In the genomic region with DNA sequence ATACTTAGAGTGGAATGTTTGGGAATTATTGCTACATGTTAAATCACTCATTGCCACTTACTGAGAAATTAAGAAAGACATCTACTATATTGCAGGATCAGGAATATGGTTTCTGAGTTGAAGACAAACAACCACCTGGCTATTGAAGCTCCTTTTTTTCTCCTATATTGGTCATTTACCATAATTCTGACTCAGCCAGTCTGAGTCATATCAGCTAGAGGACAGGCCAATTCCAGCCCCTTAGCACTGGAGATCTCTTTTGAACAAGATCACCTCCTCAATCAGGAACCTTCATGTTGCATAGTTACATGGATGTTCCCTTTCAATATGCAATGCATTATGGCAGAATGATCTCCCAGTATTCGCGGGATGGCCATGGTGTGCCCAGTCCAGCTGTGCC, we compare ENCODE assay signal across 14 cellular contexts. TPM values are rescaled to one million over a fixed set of nuclear protein-coding genes. Genes with fewer than 3 reads are reported as not detected.
"Had no signal": no experiment of that assay in that cellular context is flagged by ENCODE, and none has a peak within 500 bp of the region (broad histone marks: within the 10 kb centered on the region; RNA-seq: fewer than 3 reads in every experiment).

No MANE protein-coding gene starts in this region.

- H3K9me3 ChIP-seq: left lung, psoas muscle, sigmoid colon, upper lobe of right lung had no signal

- H3K36me3 ChIP-seq: left lung, sigmoid colon, upper lobe of right lung had no signal

- H3K4me3 ChIP-seq: left lung, psoas muscle, sigmoid colon, upper lobe of right lung had no signal

- DNase-seq: activated CD8-positive, alpha-beta memory T cell treated with anti-CD3 and anti-CD28 coated beads, Interleukin-2, amount 50 U/mL, for 4 hours; activated CD8-positive, alpha-beta T cell treated with anti-CD3 and anti-CD28 coated beads for 36 hours; activated naive CD4-positive, alpha-beta T cell; aorta; head of caudate nucleus; left lung; psoas muscle; sigmoid colon; stimulated activated CD4-positive, alpha-beta T cell treated with anti-CD3 and anti-CD28 coated beads, Interleukin-2, amount 100 ng/mL, for 48 hours; stimulated activated CD8-positive, alpha-beta memory T cell treated with anti-CD3 and anti-CD28 coated beads, Interleukin-4, amount 100 ng/mL, for 48 hours; stimulated activated naive CD8-positive, alpha-beta T cell treated with anti-CD3 and anti-CD28 coated beads, Interleukin-15, Interleukin-2, amounts not matched to agents 100 U/mL and 50 U/mL, for 24 hours; upper lobe of right lung had no signal

- H3K27ac ChIP-seq: left lung, psoas muscle, sigmoid colon, upper lobe of right lung, VCaP had no signal

- H3K4me1 ChIP-seq: left lung, psoas muscle, sigmoid colon, upper lobe of right lung had no signal

- H3K27me3 ChIP-seq: left lung, sigmoid colon, upper lobe of right lung had no signal

RNA-seq across cellular contexts. Expression of gene CDH19, which starts 42.7 kb away (rescaled TPM):
- total RNA-seq: activated CD8-positive, alpha-beta T cell treated with anti-CD3 and anti-CD28 coated beads for 36 hours had no signal
- polyA plus RNA-seq: keratinocyte had no signal
